8 cellular contexts compared by ENCODE assay signal in genomic region chr7:37786741-37787569, GRCh38.
DNase-seq lines count a peak whose midpoint lies in the region; ATAC-seq and TF ChIP-seq lines count a peak whose summit lies in the region.

No MANE protein-coding gene starts in this region.

- TF ChIP-seq CTCF in GM12865 (IDR thresholded peaks at IDR 0.05; ENCODE audit: insufficient read depth, low read depth, low read length, missing control alignments): no peak
- TF ChIP-seq CTCF in CD4-positive, alpha-beta T cell (IDR thresholded peaks at IDR 0.05): no peak

- CTCF ChIA-PET in activated CD8-positive, alpha-beta T cell treated with anti-CD3 and anti-CD28 coated beads, Interleukin-2, amount 10 ng/mL, durations not matched to agents 7 days and 5 days (lab: Charles Lee): no interaction called here
- CTCF ChIA-PET in CD4-positive, alpha-beta T cell (lab: Charles Lee): no interaction called here

- ATAC-seq in GM19468 (IDR thresholded peaks at IDR 0.05; ENCODE audit: extremely low read depth, unreplicated experiment) (peak; percentile 85), HG03280 (IDR thresholded peaks at IDR 0.05; ENCODE audit: unreplicated experiment) (peak; percentile 89)
- peak; percentile 51 for ATAC-seq in activated CD8-positive, alpha-beta T cell treated with anti-CD3 and anti-CD28 coated beads, Interleukin-2, amount 10 ng/mL, durations not matched to agents 7 days and 5 days
- no peak for ATAC-seq in CD4-positive, alpha-beta T cell (ENCODE audit: poor library complexity)

- H3K27ac ChIP-seq in CD4-positive, alpha-beta T cell (ENCODE audit: low read depth, low read length): no peak overlapping the region

- intact Hi-C loops in CD4-positive, alpha-beta T cell (cut with DNase I, micrococcal nuclease): no loop called here

- peaks cover 2% of the 10 kb centered on the region for H3K4me1 Mint-ChIP-seq in activated CD8-positive, alpha-beta T cell treated with anti-CD3 and anti-CD28 coated beads, Interleukin-2, amount 10 ng/mL, durations not matched to agents 7 days and 5 days (ENCODE audit: low read depth)
- H3K4me1 Mint-ChIP-seq in CD4-positive, alpha-beta T cell (ENCODE audit: low read depth): peaks cover 10% of the 10 kb centered on the region

- DNase-seq in GM12865 (ENCODE audit: low read depth) (peak; percentile 89), NCI-H446 (lab: John Stamatoyannopoulos, UW) (no peak), middle frontal gyrus (ENCODE audit: extremely low spot score, low spot score) (no peak), HK-2 (ENCODE audit: unreplicated experiment) (no peak)
- no peak for DNase-seq in activated CD8-positive, alpha-beta T cell treated with anti-CD3 and anti-CD28 coated beads, Interleukin-2, amount 10 ng/mL, durations not matched to agents 7 days and 5 days
- no peak for DNase-seq in CD4-positive, alpha-beta T cell

- no peaks in the 10 kb centered on the region for H3K9me3 ChIP-seq in CD4-positive, alpha-beta T cell (ENCODE audit: control insufficient read depth, low read length)

- H3K4me3 Mint-ChIP-seq in activated CD8-positive, alpha-beta T cell treated with anti-CD3 and anti-CD28 coated beads, Interleukin-2, amount 10 ng/mL, durations not matched to agents 7 days and 5 days: no peak overlapping the region
- no peak overlapping the region for H3K4me3 Mint-ChIP-seq in CD4-positive, alpha-beta T cell

- no peaks in the 10 kb centered on the region for H3K36me3 Mint-ChIP-seq in activated CD8-positive, alpha-beta T cell treated with anti-CD3 and anti-CD28 coated beads, Interleukin-2, amount 10 ng/mL, durations not matched to agents 7 days and 5 days (ENCODE audit: low read depth)
- H3K36me3 Mint-ChIP-seq in CD4-positive, alpha-beta T cell (ENCODE audit: low read depth): no peaks in the 10 kb centered on the region

- no peaks in the 10 kb centered on the region for H3K9me3 Mint-ChIP-seq in activated CD8-positive, alpha-beta T cell treated with anti-CD3 and anti-CD28 coated beads, Interleukin-2, amount 10 ng/mL, durations not matched to agents 7 days and 5 days (ENCODE audit: insufficient read depth)
- no peaks in the 10 kb centered on the region for H3K9me3 Mint-ChIP-seq in CD4-positive, alpha-beta T cell

- POLR2A ChIA-PET in activated CD8-positive, alpha-beta T cell treated with anti-CD3 and anti-CD28 coated beads, Interleukin-2, amount 10 ng/mL, durations not matched to agents 7 days and 5 days (lab: Charles Lee): no interaction called here
- POLR2A ChIA-PET in CD4-positive, alpha-beta T cell (lab: Charles Lee): no interaction called here

- no peak overlapping the region for H3K27ac Mint-ChIP-seq in activated CD8-positive, alpha-beta T cell treated with anti-CD3 and anti-CD28 coated beads, Interleukin-2, amount 10 ng/mL, durations not matched to agents 7 days and 5 days
- H3K27ac Mint-ChIP-seq in CD4-positive, alpha-beta T cell: no peak overlapping the region

- H3K27me3 ChIP-seq in CD4-positive, alpha-beta T cell (ENCODE audit: control insufficient read depth, insufficient read depth, low read length): no peaks in the 10 kb centered on the region

- peaks cover 7% of the 10 kb centered on the region for H3K27me3 Mint-ChIP-seq in activated CD8-positive, alpha-beta T cell treated with anti-CD3 and anti-CD28 coated beads, Interleukin-2, amount 10 ng/mL, durations not matched to agents 7 days and 5 days (ENCODE audit: low read depth)
- H3K27me3 Mint-ChIP-seq in CD4-positive, alpha-beta T cell: peaks cover 14% of the 10 kb centered on the region

- peak overlapping the region; percentile 21 for H3K4me3 ChIP-seq in GM12865 (ENCODE audit: low read depth, low read length)
